16 cellular contexts compared by ENCODE assay signal in genomic region chr6:27551607-27552006, GRCh38.
"Had no signal": no experiment of that assay in that cellular context is flagged by ENCODE, and none has a peak within 500 bp of the region (broad histone marks: within the 10 kb centered on the region; RNA-seq: fewer than 3 reads in every experiment).

No MANE protein-coding gene starts in this region.

- H3K4me1 ChIP-seq: esophagus muscularis mucosa, lower lobe of right lung, psoas muscle had no signal

- H3K4me3 Mint-ChIP-seq: activated CD4-positive, alpha-beta T cell treated with anti-CD3 and anti-CD28 coated beads, Interleukin-2, amount 10 ng/mL, durations not matched to agents 7 days and 5 days; activated naive CD8-positive, alpha-beta T cell treated with anti-CD3 and anti-CD28 coated beads for 36 hours; immature natural killer cell; naive thymus-derived CD4-positive, alpha-beta T cell had no signal

- H3K4me3 ChIP-seq: esophagus muscularis mucosa, lower lobe of right lung, psoas muscle had no signal

- DNase-seq: activated CD4-positive, alpha-beta T cell treated with anti-CD3 and anti-CD28 coated beads, Interleukin-2, amount 10 ng/mL, durations not matched to agents 7 days and 5 days; activated effector memory CD4-positive, alpha-beta T cell treated with anti-CD3 and anti-CD28 coated beads, Interleukin-2, amount 50 U/mL, for 16 hours; activated naive CD8-positive, alpha-beta T cell treated with anti-CD3 and anti-CD28 coated beads for 36 hours; activated T-cell treated with anti-CD3 and anti-CD28 coated beads, Interleukin-2, amount 50 U/mL, for 1 hour; anterior cingulate cortex; hypothalamus; immature natural killer cell; left cardiac atrium; lower lobe of right lung; naive thymus-derived CD4-positive, alpha-beta T cell; occipital lobe; psoas muscle; stimulated activated CD4-positive, alpha-beta T cell treated with anti-CD3 and anti-CD28 coated beads, Interleukin-2, amount 100 ng/mL, for 24 hours; stimulated activated naive CD4-positive, alpha-beta T cell had no signal

- ATAC-seq: left cardiac atrium; lower lobe of right lung; naive thymus-derived CD4-positive, alpha-beta T cell; psoas muscle; sciatic nerve had no signal

- H3K27ac Mint-ChIP-seq: activated CD4-positive, alpha-beta T cell treated with anti-CD3 and anti-CD28 coated beads, Interleukin-2, amount 10 ng/mL, durations not matched to agents 7 days and 5 days; activated naive CD8-positive, alpha-beta T cell treated with anti-CD3 and anti-CD28 coated beads for 36 hours; immature natural killer cell; naive thymus-derived CD4-positive, alpha-beta T cell had no signal

- H3K9me3 ChIP-seq: esophagus muscularis mucosa, lower lobe of right lung, psoas muscle had no signal

- H3K36me3 ChIP-seq: esophagus muscularis mucosa, lower lobe of right lung had no signal

- H3K27ac ChIP-seq: esophagus muscularis mucosa, lower lobe of right lung, psoas muscle had no signal
